ENCODE assay signal across 8 cellular contexts in the genomic region with DNA sequence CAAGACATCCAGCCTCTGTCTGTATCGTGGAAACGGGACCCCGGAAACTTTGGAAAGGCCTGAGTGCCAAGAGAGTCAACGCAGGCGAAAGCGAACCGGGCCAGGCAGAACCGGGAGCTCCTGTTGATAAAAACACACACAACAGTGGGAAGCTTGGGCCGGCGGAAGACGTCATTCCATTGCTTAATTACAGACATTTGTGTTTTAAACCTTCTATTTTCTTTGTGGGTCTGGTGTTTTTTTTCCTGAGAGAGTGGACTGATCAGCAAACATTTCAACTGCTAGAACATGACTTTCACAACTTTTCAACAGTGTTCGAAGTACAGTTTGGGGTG. TPM values are rescaled to one million over a fixed set of nuclear protein-coding genes. Genes with fewer than 3 reads are reported as not detected.
A peak's percentile ranks its signal among the peaks of the same experiment; 100 is the strongest.
DNase-seq lines count a peak whose midpoint lies in the region; ATAC-seq and TF ChIP-seq lines count a peak whose summit lies in the region.

No MANE protein-coding gene starts in this region.

- intact Hi-C loops in heart left ventricle (cut with DNase I), result loop anchor here in 2 of 10 donors (5.0 kb wide), 1 partner anchor 44 kb away; no protein-coding TSS in a partner anchor
- intact Hi-C loops in prostate gland (cut with DNase I), result no loop called here

- DNase-seq in G401 (ENCODE audit: low spot score), result peak; percentile 12
- DNase-seq in heart left ventricle, result peak in 2 of 5 donors; percentile 37 to 48
- no peak for DNase-seq in prostate gland (ENCODE audit: low spot score)
- DNase-seq in middle frontal gyrus (ENCODE audit: extremely low spot score, low spot score), result no peak
- DNase-seq in GM19240 (ENCODE audit: insufficient read length, low spot score), result no peak
- DNase-seq in omental fat pad (ENCODE audit: low spot score), result no peak

- in situ Hi-C loops in G401 (cut with HindIII; ENCODE audit: low sequenced_read_pairs), result no loop called here

- no peak for TF ChIP-seq POLR2A in heart left ventricle (IDR thresholded peaks at IDR 0.05)
- no peak for TF ChIP-seq POLR2A in prostate gland (IDR thresholded peaks at IDR 0.05)

- H3K4me3 ChIP-seq in WI38 (ENCODE audit: low read depth, low read length) (peak overlapping the region; percentile 62), heart left ventricle (peak overlapping the region; percentile 36 to 78 (median 68)), prostate gland (peak overlapping the region; percentile 43 to 53)

- H3K4me1 ChIP-seq in heart left ventricle, result peaks cover 0 to 32% (median 9%) of the 10 kb centered on the region in 12 donors
- no peaks in the 10 kb centered on the region for H3K4me1 ChIP-seq in prostate gland (replicated peaks)

- H3K27ac ChIP-seq in heart left ventricle (peak overlapping the region in 6 of 12 donors; percentile 24 to 55 (median 34)), prostate gland (no peak overlapping the region)

- ATAC-seq in heart left ventricle (peak in 2 of 4 donors; percentile 45 to 53), HG03521 (IDR thresholded peaks at IDR 0.05; ENCODE audit: unreplicated experiment) (no peak), omental fat pad (ENCODE audit: low FRiP score) (no peak)

- TF ChIP-seq CTCF in WI38 (IDR thresholded peaks at IDR 0.05; ENCODE audit: low read depth, low read length) (no peak), heart left ventricle (IDR thresholded peaks at IDR 0.05) (no peak), prostate gland (IDR thresholded peaks at IDR 0.05) (no peak), omental fat pad (IDR thresholded peaks at IDR 0.05) (no peak)

- H3K27me3 ChIP-seq in heart left ventricle, result peaks cover 0 to 37% (median 0%) of the 10 kb centered on the region in 9 donors
- no peaks in the 10 kb centered on the region for H3K27me3 ChIP-seq in prostate gland (replicated peaks; ENCODE audit: insufficient read depth)

- no peaks in the 10 kb centered on the region for H3K9me3 ChIP-seq in heart left ventricle
- H3K9me3 ChIP-seq in prostate gland, result no peaks in the 10 kb centered on the region

- 8 to 14% (median 10%) methylated on average over 12 of the region's 12 CpGs for WGBS in heart left ventricle, 4 donors
- WGBS in prostate gland, result 10% methylated on average over 12 of the region's 12 CpGs

- H3K36me3 ChIP-seq in heart left ventricle, result no peaks in the 10 kb centered on the region
- no peaks in the 10 kb centered on the region for H3K36me3 ChIP-seq in prostate gland

RNA-seq across cellular contexts. Expression of a gene that starts 0.9 kb away (rescaled TPM):
- total RNA-seq in G401 (2014; rRNA removed; shearing (Covaris generic)), result 4.4 and 5.5 TPM in 2 replicates
- 1 to 10 TPM; 3.9 to 7.4 (median 5.2) TPM for total RNA-seq in heart left ventricle
- polyA plus RNA-seq in heart left ventricle, result 1 to 10 TPM; 3.6 to 5.5 TPM
- total RNA-seq in prostate gland, result 10 to 100 TPM in 1 of 2 donors, 1 to 10 TPM in 1; 1.6 to 47.5 TPM
- total RNA-seq in omental fat pad, result 10 to 100 TPM in 3 of 4 donors, 1 to 10 TPM in 1; 8.4 to 23.5 (median 17.4) TPM

RNA-seq across cellular contexts. Expression of a gene that starts 24.0 kb away (rescaled TPM):
- 4.8 and 8.7 TPM in 2 replicates for total RNA-seq in G401 (2014; rRNA removed; shearing (Covaris generic))
- total RNA-seq in heart left ventricle, result 10 to 100 TPM in 8 of 9 donors, 1 to 10 TPM in 1; 8.5 to 49.8 (median 24.5) TPM
- polyA plus RNA-seq in heart left ventricle, result 10 to 100 TPM; 12.5 to 18.5 TPM
- 10 to 100 TPM; 19.4 to 19.7 TPM for total RNA-seq in prostate gland
- total RNA-seq in omental fat pad, result 10 to 100 TPM in 2 of 4 donors, 1 to 10 TPM in 2; 7.0 to 25.9 (median 13.7) TPM
